In the genomic region with DNA sequence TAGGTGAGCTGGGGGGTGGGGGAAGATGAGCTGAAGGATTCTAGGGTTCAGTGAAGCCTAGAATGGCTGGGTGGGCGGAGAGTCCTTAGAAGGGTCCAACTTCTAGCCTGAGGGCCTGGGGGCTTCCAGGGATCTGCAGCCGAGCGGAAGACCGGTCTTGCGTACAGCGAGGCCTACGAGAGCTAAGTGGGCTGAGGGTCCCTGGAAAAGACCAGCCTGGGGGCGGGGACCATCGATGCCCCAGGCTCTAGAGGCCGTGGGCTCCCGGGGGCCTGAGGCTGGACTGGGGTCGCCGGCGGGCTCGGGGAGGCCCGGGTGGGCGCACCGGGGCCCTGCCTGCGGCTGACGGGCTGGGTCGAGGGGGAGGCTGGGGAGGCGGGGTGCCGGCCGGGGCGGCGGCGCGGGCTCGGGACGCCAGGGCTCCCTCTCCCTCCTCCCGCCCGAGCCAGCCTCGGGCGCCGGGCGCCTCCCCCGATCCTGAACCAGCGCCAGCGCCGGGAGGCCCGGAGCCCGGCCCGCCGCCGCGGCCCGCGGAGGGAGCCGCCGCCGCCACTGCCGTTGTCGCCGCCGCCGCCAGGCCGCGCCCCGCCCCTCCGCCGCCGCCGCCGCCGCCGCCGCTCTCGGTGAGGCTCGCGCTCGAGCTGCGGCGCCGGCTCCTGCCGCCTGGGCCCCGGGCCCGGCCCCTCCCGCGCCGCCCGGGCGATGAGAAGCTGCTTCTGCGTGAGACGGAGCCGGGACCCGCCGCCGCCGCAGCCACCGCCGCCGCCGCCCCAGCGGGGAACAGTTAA, we compare ENCODE assay signal across 8 cellular contexts. TPM values are rescaled to one million over a fixed set of nuclear protein-coding genes. Genes with fewer than 3 reads are reported as not detected.
A peak's percentile ranks its signal among the peaks of the same experiment; 100 is the strongest.
DNase-seq lines count a peak whose midpoint lies in the region; ATAC-seq and TF ChIP-seq lines count a peak whose summit lies in the region.

MVB12B (plus strand) TSS at position 602 of the 788 bp plus-strand sequence; CDS start at position 703, 101 bp downstream.

- H3K36me3 ChIP-seq in DND-41 (ENCODE audit: insufficient read depth, low read length): no peaks in the 10 kb centered on the region
- no peaks in the 10 kb centered on the region for H3K36me3 ChIP-seq in MM.1S (replicated peaks; ENCODE audit: insufficient read depth, low read length)
- no peaks in the 10 kb centered on the region for H3K36me3 ChIP-seq in esophagus (ENCODE audit: control insufficient read depth in 2 of 2, insufficient read depth in 2 of 2, low read length in 1 of 2)
- peaks cover 0 to 2% of the 10 kb centered on the region in 2 donors for H3K36me3 ChIP-seq in stomach smooth muscle (ENCODE audit: control insufficient read depth in 2 of 2, insufficient read depth in 2 of 2, low read length in 2 of 2)

- H3K9ac ChIP-seq in DND-41 (ENCODE audit: low read depth, low read length) (peak within 1 kb of the TSS; percentile 66), MM.1S (ENCODE audit: low read length) (peak within 1 kb of the TSS; percentile 58; the same call in 1 of the 2 replicates), stomach smooth muscle (ENCODE audit: low read length in 2 of 2) (peak within 1 kb of the TSS; percentile 79 to 94)

- peak within 1 kb of the TSS; percentile 21 to 65; a peak in 3 of 4 replicates for H3K4me3 ChIP-seq in DND-41 (ENCODE audit: low read depth in 1 of 2, low read length in 2 of 2)
- H3K4me3 ChIP-seq in MM.1S (ENCODE audit: low read length): peak within 1 kb of the TSS; percentile 66
- peak within 1 kb of the TSS; percentile 67 for H3K4me3 ChIP-seq in esophagus (ENCODE audit: low read depth in 1 of 2, low read length in 2 of 2)
- peak within 1 kb of the TSS; percentile 76 to 86 for H3K4me3 ChIP-seq in stomach smooth muscle (ENCODE audit: low read length in 2 of 2)

- H3F3A ChIP-seq in MM.1S (ENCODE audit: insufficient read depth, low read length): peaks cover 5% of the 10 kb centered on the region; the same call in 1 of the 2 replicates

- H2AFZ ChIP-seq in DND-41 (ENCODE audit: low read depth, low read length): peak within 1 kb of the TSS; percentile 79
- H2AFZ ChIP-seq in MM.1S (ENCODE audit: low read length): peak within 1 kb of the TSS; percentile 81

- 3 to 20% methylated on average over 17 to 94 of the region's 94 CpGs for WGBS in esophagus, 2 donors

- H3K4me2 ChIP-seq in DND-41 (ENCODE audit: insufficient read depth, low read length) (peak within 1 kb of the TSS; percentile 82), MM.1S (ENCODE audit: low read depth, low read length) (peak within 1 kb of the TSS; percentile 64)

- H4K20me1 ChIP-seq in DND-41 (ENCODE audit: insufficient read depth, low read length) (no peaks in the 10 kb centered on the region), MM.1S (ENCODE audit: insufficient read depth, low read length) (no peaks in the 10 kb centered on the region)

- no peaks in the 10 kb centered on the region for H3K9me2 ChIP-seq in MM.1S (replicated peaks; ENCODE audit: insufficient read depth, low read length)

- TF ChIP-seq CTCF in DND-41 (IDR thresholded peaks at IDR 0.05; ENCODE audit: borderline replicate concordance, extremely low read depth, low read length, poor library complexity, severe bottlenecking): no peak
- TF ChIP-seq CTCF in MM.1S (IDR thresholded peaks at IDR 0.05; ENCODE audit: low read length): no peak

- H3K79me2 ChIP-seq in DND-41 (ENCODE audit: insufficient read depth, low read length) (peaks cover 3% of the 10 kb centered on the region; the same call in 1 of the 2 replicates), MM.1S (ENCODE audit: low read length) (no peaks in the 10 kb centered on the region)

- H3K27ac ChIP-seq in DND-41 (ENCODE audit: low read length) (peak within 1 kb of the TSS; percentile 51), MM.1S (ENCODE audit: low read length) (no peak within 1 kb of the TSS), esophagus (ENCODE audit: low read depth in 2 of 2, low read length in 1 of 2) (peak within 1 kb of the TSS; percentile 78 to 83), stomach smooth muscle (ENCODE audit: low read length) (peak within 1 kb of the TSS; percentile 71)

- peak; percentile 38 for DNase-seq in DND-41
- peak; percentile 38 for DNase-seq in MM.1S
- peak; percentile 69 for DNase-seq in activated T-cell treated with anti-CD3 and anti-CD28 coated beads, Interleukin-2, amount 50 U/mL, for 1 hour
- DNase-seq in myocyte (ENCODE audit: low read depth): peak; percentile 48
- no peak for DNase-seq in NCI-H2171 (lab: John Stamatoyannopoulos, UW)

- peak; percentile 65 for ATAC-seq in DND-41 (ENCODE audit: insufficient read depth, low read depth)
- no peak for ATAC-seq in GM18517 (IDR thresholded peaks at IDR 0.05; ENCODE audit: unreplicated experiment)

- peaks cover 12% of the 10 kb centered on the region for H3K27me3 ChIP-seq in DND-41 (ENCODE audit: insufficient read depth, low read length, poor library complexity)
- no peaks in the 10 kb centered on the region; the same call in 1 of the 2 replicates for H3K27me3 ChIP-seq in MM.1S (replicated peaks; ENCODE audit: insufficient read depth, low read length)
- no peaks in the 10 kb centered on the region for H3K27me3 ChIP-seq in esophagus (ENCODE audit: control insufficient read depth in 1 of 2, insufficient read depth in 2 of 2, low read length in 2 of 2)
- no peaks in the 10 kb centered on the region for H3K27me3 ChIP-seq in stomach smooth muscle (ENCODE audit: control insufficient read depth in 1 of 2, insufficient read depth in 2 of 2, low read length in 2 of 2)

- H3K9me3 ChIP-seq in DND-41 (ENCODE audit: insufficient read depth, low read length, severe bottlenecking) (peaks cover 10% of the 10 kb centered on the region), MM.1S (replicated peaks; ENCODE audit: insufficient read depth, low read length) (no peaks in the 10 kb centered on the region), esophagus (ENCODE audit: control insufficient read depth in 2 of 2, insufficient read depth in 1 of 2, low read depth in 1 of 2, low read length in 1 of 2) (no peaks in the 10 kb centered on the region), stomach smooth muscle (ENCODE audit: control insufficient read depth in 2 of 2, low read length in 2 of 2) (no peaks in the 10 kb centered on the region)

- peaks cover 23% of the 10 kb centered on the region for H3K4me1 ChIP-seq in DND-41 (ENCODE audit: insufficient read depth, low read length)
- peaks cover 7% of the 10 kb centered on the region; the same call in 1 of the 2 replicates for H3K4me1 ChIP-seq in MM.1S (ENCODE audit: low read length)
- peaks cover 0 to 6% of the 10 kb centered on the region in 2 donors for H3K4me1 ChIP-seq in esophagus (ENCODE audit: control insufficient read depth in 2 of 2, insufficient read depth in 2 of 2, low read length in 1 of 2)
- peaks cover 22% of the 10 kb centered on the region for H3K4me1 ChIP-seq in stomach smooth muscle (ENCODE audit: control insufficient read depth, insufficient read depth, low read length)

RNA-seq across cellular contexts. Expression of gene MVB12B, which starts in this region (rescaled TPM):
- 1 to 10 TPM; 2.1 to 2.4 TPM for polyA plus RNA-seq in esophagus
- total RNA-seq in myocyte: 4.3 and 4.9 TPM in 2 replicates
- 4.0 TPM for polyA plus RNA-seq in myocyte (2012)
